ENCODE assay signal across 14 cellular contexts in genomic region chr1:36279110-36279788, GRCh38. TPM values are rescaled to one million over a fixed set of nuclear protein-coding genes. Genes with fewer than 3 reads are reported as not detected.
A peak's percentile ranks its signal among the peaks of the same experiment; 100 is the strongest.
DNase-seq lines count a peak whose midpoint lies in the region; ATAC-seq, FAIRE-seq and TF ChIP-seq lines count a peak whose summit lies in the region.
"Had no signal": no experiment of that assay in that cellular context is flagged by ENCODE, and none has a peak within 500 bp of the region (broad histone marks: within the 10 kb centered on the region; RNA-seq: fewer than 3 reads in every experiment).

No MANE protein-coding gene starts in this region.

- no peak for FAIRE-seq in astrocyte (lab: Jason Lieb, UNC)

- no peak overlapping the region for H3K4me3 Mint-ChIP-seq in astrocyte (ENCODE audit: unreplicated experiment)
- H3K4me3 Mint-ChIP-seq in stimulated activated naive B cell treated with anti-CD40 and anti-IgM and Interleukin-4, amounts not matched to agents 10 μg/mL and 1 μg/mL and 100 μg/mL, for 72 hours = no peak overlapping the region

- peaks cover 18% of the 10 kb centered on the region for H3K4me1 Mint-ChIP-seq in astrocyte (ENCODE audit: low read depth, unreplicated experiment)
- H3K4me1 Mint-ChIP-seq in stimulated activated naive B cell treated with anti-CD40 and anti-IgM and Interleukin-4, amounts not matched to agents 10 μg/mL and 1 μg/mL and 100 μg/mL, for 72 hours = peaks cover 5 to 22% of the 10 kb centered on the region in 2 donors

- H3K9me3 Mint-ChIP-seq in activated naive CD4-positive, alpha-beta T cell treated with anti-CD3 and anti-CD28 coated beads, Interleukin-2, amount 50 U/mL, for 72 hours = no peaks in the 10 kb centered on the region
- no peaks in the 10 kb centered on the region for H3K9me3 Mint-ChIP-seq in astrocyte (ENCODE audit: unreplicated experiment)
- H3K9me3 Mint-ChIP-seq in stimulated activated naive B cell treated with anti-CD40 and anti-IgM and Interleukin-4, amounts not matched to agents 10 μg/mL and 1 μg/mL and 100 μg/mL, for 72 hours = no peaks in the 10 kb centered on the region

- H3K4me1 ChIP-seq in astrocyte (ENCODE audit: insufficient read depth, low read length) (no peaks in the 10 kb centered on the region), suprapubic skin (peaks cover 18% of the 10 kb centered on the region)
- H3K4me1 ChIP-seq: BLaER1, HAP-1 had no signal

- H2AFZ ChIP-seq in astrocyte (ENCODE audit: low read depth, low read length) = no peak overlapping the region

- H3K27me3 ChIP-seq in astrocyte (ENCODE audit: insufficient read depth, low read length) = no peaks in the 10 kb centered on the region
- H3K27me3 ChIP-seq in suprapubic skin = no peaks in the 10 kb centered on the region
- H3K27me3 ChIP-seq: BLaER1, neutrophil had no signal

- no peak overlapping the region for H3K4me2 ChIP-seq in astrocyte (ENCODE audit: low read length)
- H3K4me2 ChIP-seq: BLaER1 had no signal

- WGBS in suprapubic skin = 40% methylated on average over 2 of the region's 2 CpGs

- ATAC-seq in activated naive CD4-positive, alpha-beta T cell treated with anti-CD3 and anti-CD28 coated beads, Interleukin-2, amount 50 U/mL, for 72 hours = no peak
- ATAC-seq in stimulated activated naive B cell treated with anti-CD40 and anti-IgM and Interleukin-4, amounts not matched to agents 10 μg/mL and 1 μg/mL and 100 μg/mL, for 72 hours (replicated peaks) = no peak
- ATAC-seq in GM19463 (IDR thresholded peaks at IDR 0.05; ENCODE audit: unreplicated experiment) = no peak

- peaks cover 6 to 20% of the 10 kb centered on the region in 2 donors for H3K36me3 Mint-ChIP-seq in activated naive CD4-positive, alpha-beta T cell treated with anti-CD3 and anti-CD28 coated beads, Interleukin-2, amount 50 U/mL, for 72 hours
- H3K36me3 Mint-ChIP-seq in astrocyte (ENCODE audit: low read depth, unreplicated experiment) = peaks cover 3% of the 10 kb centered on the region
- H3K36me3 Mint-ChIP-seq in stimulated activated naive B cell treated with anti-CD40 and anti-IgM and Interleukin-4, amounts not matched to agents 10 μg/mL and 1 μg/mL and 100 μg/mL, for 72 hours = peaks cover 12 to 13% of the 10 kb centered on the region in 2 donors

- no peak for TF ChIP-seq CTCF in astrocyte (IDR thresholded peaks at IDR 0.05; ENCODE audit: insufficient read depth, low read depth, low read length)
- no peak for TF ChIP-seq CTCF in suprapubic skin (IDR thresholded peaks at IDR 0.05)

- no peak overlapping the region for H3K9ac ChIP-seq in astrocyte (ENCODE audit: low read length)
- H3K9ac ChIP-seq: BLaER1 had no signal

- peak overlapping the region; percentile 58 to 66 for H3K27ac Mint-ChIP-seq in activated naive CD4-positive, alpha-beta T cell treated with anti-CD3 and anti-CD28 coated beads, Interleukin-2, amount 50 U/mL, for 72 hours
- peak overlapping the region; percentile 20 for H3K27ac Mint-ChIP-seq in astrocyte (ENCODE audit: unreplicated experiment)
- no peak overlapping the region for H3K27ac Mint-ChIP-seq in stimulated activated naive B cell treated with anti-CD40 and anti-IgM and Interleukin-4, amounts not matched to agents 10 μg/mL and 1 μg/mL and 100 μg/mL, for 72 hours

- no peak for TF ChIP-seq POLR2A in suprapubic skin (IDR thresholded peaks at IDR 0.05)

- H3K27me3 Mint-ChIP-seq in astrocyte (ENCODE audit: low read depth, unreplicated experiment) = no peaks in the 10 kb centered on the region
- H3K27me3 Mint-ChIP-seq in stimulated activated naive B cell treated with anti-CD40 and anti-IgM and Interleukin-4, amounts not matched to agents 10 μg/mL and 1 μg/mL and 100 μg/mL, for 72 hours = no peaks in the 10 kb centered on the region

- peaks cover 52% of the 10 kb centered on the region for H4K20me1 ChIP-seq in astrocyte (ENCODE audit: insufficient read depth, low read length)

- H3K9me3 ChIP-seq in astrocyte (ENCODE audit: insufficient read depth, low read depth, low read length) = no peaks in the 10 kb centered on the region
- no peaks in the 10 kb centered on the region for H3K9me3 ChIP-seq in suprapubic skin
- H3K9me3 ChIP-seq: BLaER1, HAP-1, neutrophil had no signal

- peaks cover 70% of the 10 kb centered on the region for H3K79me2 ChIP-seq in astrocyte (ENCODE audit: insufficient read depth, low read length)

- peaks cover 19% of the 10 kb centered on the region for H3K36me3 ChIP-seq in astrocyte (ENCODE audit: insufficient read depth, low read length)
- H3K36me3 ChIP-seq in suprapubic skin = peaks cover 18% of the 10 kb centered on the region

- TF ChIP-seq EP300 in suprapubic skin (IDR thresholded peaks at IDR 0.05) = no peak

- DNase-seq in activated naive CD4-positive, alpha-beta T cell treated with anti-CD3 and anti-CD28 coated beads, Interleukin-2, amount 50 U/mL, for 72 hours (ENCODE audit: low spot score in 2 of 2) = no peak
- DNase-seq in activated naive CD4-positive, alpha-beta T cell (lab: John Stamatoyannopoulos, UW) = no peak
- DNase-seq in astrocyte (ENCODE audit: low read depth) (peak; percentile 68), iris pigment epithelial cell (ENCODE audit: low read depth) (peak; percentile 69), suprapubic skin (ENCODE audit: low spot score in 2 of 2) (no peak), Kasumi-1 (lab: John Stamatoyannopoulos, UW) (no peak)
- DNase-seq in stimulated activated naive B cell treated with anti-CD40 and anti-IgM and Interleukin-4, amounts not matched to agents 10 μg/mL and 1 μg/mL and 100 μg/mL, for 72 hours = no peak
- DNase-seq: NCI-H1105, NCI-H774, T-helper 2 cell had no signal

- H3K4me3 ChIP-seq in astrocyte (ENCODE audit: insufficient read depth, low read depth, low read length) = no peak overlapping the region
- H3K4me3 ChIP-seq in suprapubic skin = no peak overlapping the region
- H3K4me3 ChIP-seq: BLaER1, HAP-1 had no signal

- no peak overlapping the region for H3K27ac ChIP-seq in astrocyte (ENCODE audit: low read depth, low read length)
- peak overlapping the region; percentile 45 for H3K27ac ChIP-seq in suprapubic skin
- H3K27ac ChIP-seq: BLaER1 had no signal

RNA-seq across cellular contexts. Expression of gene SH3D21, which starts 26.9 kb away (rescaled TPM):
- 10 to 100 TPM in 1 of 2 donors, 1 to 10 TPM in 1; 4.4 to 47.1 TPM for total RNA-seq in activated naive CD4-positive, alpha-beta T cell treated with anti-CD3 and anti-CD28 coated beads, Interleukin-2, amount 50 U/mL, for 72 hours
- total RNA-seq in astrocyte (13.6 and 16.3 TPM in 2 replicates), suprapubic skin (10 to 100 TPM in 3 of 4 donors, 1 to 10 TPM in 1; 6.0 to 26.6 (median 16.0) TPM)

RNA-seq across cellular contexts. Expression of gene EVA1B, which starts 44.2 kb away (rescaled TPM):
- total RNA-seq in activated naive CD4-positive, alpha-beta T cell treated with anti-CD3 and anti-CD28 coated beads, Interleukin-2, amount 50 U/mL, for 72 hours = 1 to 10 TPM; 2.0 to 4.2 TPM
- total RNA-seq in astrocyte (57.3 and 63.0 TPM in 2 replicates), suprapubic skin (10 to 100 TPM; 13.3 to 28.0 (median 19.2) TPM)

RNA-seq across cellular contexts. Expression of gene THRAP3, which starts 55.0 kb away (rescaled TPM):
- 100 to 1,000 TPM in 1 of 2 donors, 10 to 100 TPM in 1; 96.2 to 153 TPM for total RNA-seq in activated naive CD4-positive, alpha-beta T cell treated with anti-CD3 and anti-CD28 coated beads, Interleukin-2, amount 50 U/mL, for 72 hours
- total RNA-seq in astrocyte (109 and 110 TPM in 2 replicates), suprapubic skin (10 to 100 TPM; 73.3 to 93.3 (median 78.2) TPM)

Comparison
In these comparisons a context has a peak if more than half of its experiments do, and no peak if none do; other contexts are left out.
1. DNase-seq: peak in astrocyte (single experiment) and iris pigment epithelial cell (single experiment); none in activated naive CD4-positive, alpha-beta T cell treated with anti-CD3 and anti-CD28 coated beads, Interleukin-2, amount 50 U/mL, for 72 hours (0 of 2), activated naive CD4-positive, alpha-beta T cell (0 of 4), suprapubic skin (0 of 2), Kasumi-1 (0 of 2) and stimulated activated naive B cell treated with anti-CD40 and anti-IgM and Interleukin-4, amounts not matched to agents 10 μg/mL and 1 μg/mL and 100 μg/mL, for 72 hours (single experiment).